8 cellular contexts compared by ENCODE assay signal in the genomic region with DNA sequence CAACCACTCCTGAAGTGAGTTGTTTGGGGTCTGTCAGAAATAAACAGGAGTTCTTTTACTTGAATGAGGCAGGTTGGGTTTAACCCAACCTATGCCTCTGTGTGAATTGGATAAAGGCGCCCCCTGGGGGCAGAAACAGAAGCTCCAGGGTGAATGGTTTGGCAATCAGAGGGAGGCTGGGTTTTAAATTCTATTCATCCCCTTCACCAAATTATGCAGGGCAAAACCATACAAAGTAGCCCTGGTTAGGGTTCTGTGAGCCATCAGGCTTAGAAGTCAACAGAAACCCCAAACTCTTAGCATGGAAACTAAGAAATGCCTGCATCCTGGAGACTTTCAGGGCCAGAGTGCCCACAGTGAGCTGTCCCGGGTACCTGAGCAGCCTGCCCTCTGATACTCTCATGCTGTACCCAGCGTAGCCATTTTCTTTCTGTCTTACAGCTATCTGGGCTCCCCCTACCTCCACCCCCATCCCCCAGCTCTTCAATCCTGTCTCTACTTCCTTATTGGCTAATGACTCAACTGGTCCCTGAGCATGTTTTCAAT.
DNase-seq lines count a peak whose midpoint lies in the region; ATAC-seq lines count a peak whose summit lies in the region.

No MANE protein-coding gene starts in this region.

- peak; percentile 85 for ATAC-seq in HG02884 (IDR thresholded peaks at IDR 0.05; ENCODE audit: unreplicated experiment)

- peak; percentile 3 for DNase-seq in DMS153 treated with DMSO at 0.1 percent for 48 hours (lab: John Stamatoyannopoulos, UW; ENCODE audit: unreplicated experiment)
- no peak for DNase-seq in DMS153 (lab: John Stamatoyannopoulos, UW)
- DNase-seq in SK-N-DZ (ENCODE audit: low spot score), result peak; percentile 40
- DNase-seq in activated naive CD4-positive, alpha-beta T cell treated with anti-CD3 and anti-CD28 coated beads, Interleukin-2, amount 50 U/mL, for 16 hours, result peak; percentile 77
- peak; percentile 19 for DNase-seq in iPS DF 4.7 (ENCODE audit: extremely low read depth, low spot score)
- peak; percentile 76 for DNase-seq in stimulated activated CD4-positive, alpha-beta T cell treated with anti-CD3 and anti-CD28 coated beads, Interleukin-4, amount 100 ng/mL, for 24 hours
- no peak for DNase-seq in mesenteric fat pad (ENCODE audit: low spot score)

Comparison
In these comparisons a context has a peak if more than half of its experiments do, and no peak if none do; other contexts are left out.
1. DNase-seq: peak in DMS153 treated with DMSO at 0.1 percent for 48 hours (single experiment), SK-N-DZ (single experiment), activated naive CD4-positive, alpha-beta T cell treated with anti-CD3 and anti-CD28 coated beads, Interleukin-2, amount 50 U/mL, for 16 hours (single experiment), iPS DF 4.7 (single experiment) and stimulated activated CD4-positive, alpha-beta T cell treated with anti-CD3 and anti-CD28 coated beads, Interleukin-4, amount 100 ng/mL, for 24 hours (single experiment); none in DMS153 (single experiment) and mesenteric fat pad (single experiment).